12 cellular contexts compared by ENCODE assay signal in genomic region chr4:106380179-106380578, GRCh38. TPM values are rescaled to one million over a fixed set of nuclear protein-coding genes. Genes with fewer than 3 reads are reported as not detected.
"Had no signal": no experiment of that assay in that cellular context is flagged by ENCODE, and none has a peak within 500 bp of the region (broad histone marks: within the 10 kb centered on the region; RNA-seq: fewer than 3 reads in every experiment).

No MANE protein-coding gene starts in this region.

- H3K9ac ChIP-seq: GM23248 had no signal

- H3K9me3 ChIP-seq: HAP-1 had no signal

- H3K4me1 ChIP-seq: HAP-1 had no signal

- ATAC-seq: GM23338, HCT116 had no signal

- H3K4me2 ChIP-seq: GM23338 had no signal

- H3K4me3 ChIP-seq: GM23248, GM23338, HAP-1 had no signal

- DNase-seq: GM23248, GOT3, H7, H9, HCEC 1CT, HFFc6 had no signal

- H3K36me3 ChIP-seq: HAP-1 had no signal

- FAIRE-seq: H1, H54 had no signal

- H2AFZ ChIP-seq: GM23248, GM23338 had no signal

- H3K27ac ChIP-seq: GM23248 had no signal

RNA-seq across cellular contexts. Expression of gene GIMD1, which starts 11.6 kb away (rescaled TPM):
- total RNA-seq: GM23248, GM23338, H1, H4, H7, H9, HFFc6 had no signal
- polyA plus RNA-seq: GM23248, GM23338, H1 had no signal
